ENCODE assay signal across 8 cellular contexts in genomic region chr6:26215200-26216014, GRCh38.
DNase-seq lines count a peak whose midpoint lies in the region; ATAC-seq lines count a peak whose summit lies in the region.

No MANE protein-coding gene starts in this region.

- peaks cover 19% of the 10 kb centered on the region for H3K4me1 Mint-ChIP-seq in activated T-cell treated with anti-CD3 and anti-CD28 coated beads, Interleukin-2, amount 50 U/mL, for 24 hours (ENCODE audit: low read depth)
- H3K4me1 Mint-ChIP-seq in naive thymus-derived CD4-positive, alpha-beta T cell = peaks cover 1 to 28% (median 4%) of the 10 kb centered on the region in 7 donors

- H3K27ac ChIP-seq in duodenal mucosa (ENCODE audit: low read depth, low read length) = peak overlapping the region; percentile 59
- H3K27ac ChIP-seq in naive thymus-derived CD4-positive, alpha-beta T cell (ENCODE audit: low read depth, low read length) = peak overlapping the region; percentile 74

- peak overlapping the region; percentile 58 to 76 for H3K4me3 ChIP-seq in duodenal mucosa (ENCODE audit: low read depth in 1 of 2, low read length in 2 of 2)
- peak overlapping the region; percentile 72 for H3K4me3 ChIP-seq in naive thymus-derived CD4-positive, alpha-beta T cell (ENCODE audit: low read length)

- H3K36me3 ChIP-seq in duodenal mucosa (ENCODE audit: control insufficient read depth in 1 of 2, insufficient read depth in 2 of 2, low read length in 2 of 2) = no peaks in the 10 kb centered on the region
- no peaks in the 10 kb centered on the region for H3K36me3 ChIP-seq in naive thymus-derived CD4-positive, alpha-beta T cell (ENCODE audit: control insufficient read depth in 2 of 3, insufficient read depth in 3 of 3, low read length in 3 of 3)

- no peak overlapping the region for H3K27ac Mint-ChIP-seq in activated T-cell treated with anti-CD3 and anti-CD28 coated beads, Interleukin-2, amount 50 U/mL, for 24 hours
- no peak overlapping the region for H3K27ac Mint-ChIP-seq in naive thymus-derived CD4-positive, alpha-beta T cell

- H3K27me3 Mint-ChIP-seq in activated T-cell treated with anti-CD3 and anti-CD28 coated beads, Interleukin-2, amount 50 U/mL, for 24 hours = no peaks in the 10 kb centered on the region
- H3K27me3 Mint-ChIP-seq in naive thymus-derived CD4-positive, alpha-beta T cell = no peaks in the 10 kb centered on the region

- no peak for ATAC-seq in naive thymus-derived CD4-positive, alpha-beta T cell

- H3K36me3 Mint-ChIP-seq in activated T-cell treated with anti-CD3 and anti-CD28 coated beads, Interleukin-2, amount 50 U/mL, for 24 hours (ENCODE audit: low read depth) = no peaks in the 10 kb centered on the region
- peaks cover 0 to 2% (median 0%) of the 10 kb centered on the region in 5 donors for H3K36me3 Mint-ChIP-seq in naive thymus-derived CD4-positive, alpha-beta T cell

- peaks cover 0 to 9% of the 10 kb centered on the region in 2 donors for H3K4me1 ChIP-seq in duodenal mucosa (ENCODE audit: control insufficient read depth in 1 of 2, insufficient read depth in 2 of 2, low read length in 2 of 2)
- H3K4me1 ChIP-seq in naive thymus-derived CD4-positive, alpha-beta T cell (ENCODE audit: control insufficient read depth in 2 of 2, insufficient read depth in 2 of 2, low read length in 2 of 2) = peaks cover 12 to 18% of the 10 kb centered on the region in 2 donors

- POLR2A ChIA-PET in naive thymus-derived CD4-positive, alpha-beta T cell (lab: Charles Lee) = interaction anchor here (0.6 to 43.4 kb wide), 61 partner anchors 6 to 1679 kb away, joined by 3 to 3606 read pairs (median 9); partner anchors contain the start of gene HFE

- DNase-seq in activated T-cell treated with anti-CD3 and anti-CD28 coated beads, Interleukin-2, amount 50 U/mL, for 48 hours = peak; percentile 59 to 63
- DNase-seq in activated T-cell treated with anti-CD3 and anti-CD28 coated beads, Interleukin-2, amount 50 U/mL, for 24 hours = no peak
- DNase-seq in NCI-H82 (lab: John Stamatoyannopoulos, UW) (peak; percentile 89), LoVo (ENCODE audit: low spot score) (no peak), NCI-H1436 (lab: John Stamatoyannopoulos, UW) (no peak), midbrain (lab: John Stamatoyannopoulos, UW) (no peak)
- peak in 7 of 9 donors; percentile 41 to 59 (median 47) for DNase-seq in naive thymus-derived CD4-positive, alpha-beta T cell

- no peaks in the 10 kb centered on the region for H3K27me3 ChIP-seq in duodenal mucosa (ENCODE audit: control insufficient read depth in 1 of 2, insufficient read depth in 2 of 2, low read length in 2 of 2)
- H3K27me3 ChIP-seq in naive thymus-derived CD4-positive, alpha-beta T cell (ENCODE audit: control insufficient read depth in 2 of 2, insufficient read depth in 2 of 2, low read length in 2 of 2) = no peaks in the 10 kb centered on the region

- peak overlapping the region; percentile 67 to 73 for H3K9ac ChIP-seq in duodenal mucosa (ENCODE audit: low read depth in 1 of 2, low read length in 2 of 2)

- H3K9me3 ChIP-seq in duodenal mucosa (ENCODE audit: control insufficient read depth in 1 of 2, low read length in 2 of 2) = no peaks in the 10 kb centered on the region
- H3K9me3 ChIP-seq in naive thymus-derived CD4-positive, alpha-beta T cell (ENCODE audit: control insufficient read depth in 2 of 3, low read length in 3 of 3) = no peaks in the 10 kb centered on the region

- CTCF ChIA-PET in naive thymus-derived CD4-positive, alpha-beta T cell (lab: Charles Lee) = interaction anchor here (0.6 to 2.4 kb wide), 12 partner anchors 8 to 1360 kb away, joined by 3 to 22 read pairs (median 10); a partner anchor contains a TSS

- no peaks in the 10 kb centered on the region for H3K9me3 Mint-ChIP-seq in activated T-cell treated with anti-CD3 and anti-CD28 coated beads, Interleukin-2, amount 50 U/mL, for 24 hours
- H3K9me3 Mint-ChIP-seq in naive thymus-derived CD4-positive, alpha-beta T cell = peaks cover 0 to 3% (median 0%) of the 10 kb centered on the region in 11 donors

- H3K4me3 Mint-ChIP-seq in activated T-cell treated with anti-CD3 and anti-CD28 coated beads, Interleukin-2, amount 50 U/mL, for 24 hours = no peak overlapping the region
- H3K4me3 Mint-ChIP-seq in naive thymus-derived CD4-positive, alpha-beta T cell = no peak overlapping the region

- intact Hi-C loops in naive thymus-derived CD4-positive, alpha-beta T cell (cut with micrococcal nuclease) = loop anchor here (1.0 to 5.0 kb wide), 18 partner anchors 9 to 932 kb away; a partner anchor contains a TSS

Comparison
In these comparisons a context has a peak if more than half of its experiments do, and no peak if none do; other contexts are left out.
1. DNase-seq: peak in activated T-cell treated with anti-CD3 and anti-CD28 coated beads, Interleukin-2, amount 50 U/mL, for 48 hours (2 of 2), NCI-H82 (single experiment) and naive thymus-derived CD4-positive, alpha-beta T cell (7 of 9); none in activated T-cell treated with anti-CD3 and anti-CD28 coated beads, Interleukin-2, amount 50 U/mL, for 24 hours (single experiment), LoVo (single experiment), NCI-H1436 (single experiment) and midbrain (single experiment).